9 cellular contexts compared by ENCODE assay signal in genomic region chr18:68735498-68736343, GRCh38. TPM values are rescaled to one million over a fixed set of nuclear protein-coding genes. Genes with fewer than 3 reads are reported as not detected.
DNase-seq lines count a peak whose midpoint lies in the region; ATAC-seq, FAIRE-seq and TF ChIP-seq lines count a peak whose summit lies in the region.
"Had no signal": no experiment of that assay in that cellular context is flagged by ENCODE, and none has a peak within 500 bp of the region (broad histone marks: within the 10 kb centered on the region; RNA-seq: fewer than 3 reads in every experiment).

No MANE protein-coding gene starts in this region.

- no peak for TF ChIP-seq EP300 in GM12878 (IDR thresholded peaks at IDR 0.05; ENCODE audit: borderline replicate concordance in 1 of 2, control insufficient read depth in 1 of 2, low read depth in 2 of 2, low read length in 2 of 2)

- no peak overlapping the region for H3K4me2 ChIP-seq in GM12878 (ENCODE audit: control insufficient read depth, insufficient read depth)

- H3K27me3 ChIP-seq in GM12878 (replicated peaks in 1 of 2; ENCODE audit: control insufficient read depth in 2 of 2, insufficient read depth in 2 of 2, low read length in 1 of 2) (no peaks in the 10 kb centered on the region), kidney epithelial cell (ENCODE audit: control insufficient read depth, insufficient read depth, low read length) (no peaks in the 10 kb centered on the region)

- POLR2A ChIA-PET in GM12878 (lab: Charles Lee), result no interaction called here

- no peaks in the 10 kb centered on the region for H4K20me1 ChIP-seq in GM12878 (ENCODE audit: control insufficient read depth, insufficient read depth)

- BruUV-seq in GM12878 (replicated peaks; lab: Mats Ljungman, UMichigan), result no TSS peak

- peak; percentile 75 to 81 (median 79) for TF ChIP-seq CTCF in GM12878 (IDR thresholded peaks at IDR 0.05 in 2 of 3, conservative IDR thresholded peaks at IDR 0.05 in 1 of 3; ENCODE audit: control insufficient read depth in 2 of 3, extremely low read depth in 1 of 3, insufficient read depth in 1 of 3, low read depth in 3 of 3, low read length in 3 of 3)
- TF ChIP-seq CTCF in kidney epithelial cell (IDR thresholded peaks at IDR 0.05; ENCODE audit: insufficient read depth, low read length, poor library complexity, severe bottlenecking), result peak; percentile 74

- CTCF ChIA-PET in GM12878 (lab: Yijun Ruan, JAX), result interaction anchor here (1.0 kb wide), 1 partner anchor 14 kb away, joined by 3 read pairs; no protein-coding TSS in a partner anchor

- TF ChIP-seq POLR2A in GM12878 (IDR thresholded peaks at IDR 0.05; ENCODE audit: low read depth, low read length), result no peak

- no peaks in the 10 kb centered on the region for H3K4me1 ChIP-seq in GM12878 (ENCODE audit: control insufficient read depth, insufficient read depth, low read length)

- ATAC-seq in GM19023 (IDR thresholded peaks at IDR 0.05; ENCODE audit: unreplicated experiment) (peak; percentile 88), HG03095 (IDR thresholded peaks at IDR 0.05; ENCODE audit: unreplicated experiment) (peak; percentile 87), GM12878 (peak; percentile 84)

- no peak overlapping the region; the same call in 1 of the 2 replicates for H2AFZ ChIP-seq in GM12878 (ENCODE audit: control insufficient read depth, low read depth, low read length)

- H3K9ac ChIP-seq in GM12878 (ENCODE audit: control insufficient read depth, insufficient read depth, low read length), result no peak overlapping the region

- H3K36me3 ChIP-seq in GM12878 (ENCODE audit: control insufficient read depth in 2 of 2, insufficient read depth in 2 of 2, low read length in 1 of 2) (no peaks in the 10 kb centered on the region), kidney epithelial cell (ENCODE audit: control insufficient read depth, insufficient read depth, low read length) (no peaks in the 10 kb centered on the region)

- WGBS in GM12878 (ENCODE audit: insufficient coverage, insufficient replicate concordance, low lambda C conversion rate, missing lambda C conversion rate), result 44% methylated on average over 3 of the region's 3 CpGs

- no peaks in the 10 kb centered on the region for H3K9me3 ChIP-seq in GM12878 (replicated peaks; ENCODE audit: control insufficient read depth, insufficient read depth, low read length)

- SMC1A ChIA-PET in GM12878 (lab: Charles Lee; ENCODE audit: uncharacterized antibody, unreplicated experiment), result no interaction called here

- RAD21 ChIA-PET in GM12878 (lab: Charles Lee; ENCODE audit: unreplicated experiment), result no interaction called here

- no peaks in the 10 kb centered on the region for H3K79me2 ChIP-seq in GM12878 (ENCODE audit: control insufficient read depth, insufficient read depth, low read length)

- in situ Hi-C loops in GM12878 (cut with MboI), result loop anchor here (25.0 kb wide), 1 partner anchor 1523 kb away; no protein-coding TSS in a partner anchor

- peak; percentile 85 for FAIRE-seq in GM12878 (lab: Jason Lieb, UNC)
- FAIRE-seq in urothelium cell line (lab: Jason Lieb, UNC), result no peak

- peak; percentile 72 for DNase-seq in COLO829 (ENCODE audit: low spot score)
- DNase-seq in NCI-H2196 (lab: John Stamatoyannopoulos, UW; ENCODE audit: unreplicated experiment), result peak; percentile 53
- no peak for DNase-seq in GM12878 (ENCODE audit: low read depth, low spot score)
- no peak for DNase-seq in kidney epithelial cell (ENCODE audit: low read depth)
- DNase-seq in urothelium cell line (ENCODE audit: low spot score), result peak; percentile 22
- no peak for DNase-seq in activated gamma-delta T cell treated with Interleukin-2 at 50 U/mL for 16 hours
- DNase-seq: T-cell had no signal

- H3K4me3 ChIP-seq in GM12878 (no peak overlapping the region), kidney epithelial cell (ENCODE audit: low read depth, low read length) (no peak overlapping the region)

- no peak overlapping the region for H3K27ac ChIP-seq in GM12878 (ENCODE audit: control insufficient read depth, insufficient read depth)

- TF ChIP-seq RAD21 in GM12878 (IDR thresholded peaks at IDR 0.05; ENCODE audit: insufficient read depth, low read depth, low read length), result peak; percentile 97

- intact Hi-C loops in GM12878 (cut with micrococcal nuclease; ENCODE audit: unreplicated experiment), result loop anchor here (1.0 to 5.0 kb wide), 2 partner anchors 73 to 1518 kb away; no protein-coding TSS in a partner anchor

TF ChIP-seq in GM12878, 131 proteins besides CTCF, POLR2A, EP300 and RAD21:
- peak; percentile 71; the same call in 1 of the 2 replicates for TF ChIP-seq SMC3 (IDR thresholded peaks at IDR 0.05; ENCODE audit: borderline replicate concordance, low read length)
- TF ChIP-seq PML (IDR thresholded peaks at IDR 0.05; ENCODE audit: low read length), result no peak
- TF ChIP-seq IRF4 (IDR thresholded peaks at IDR 0.05; ENCODE audit: low read depth, low read length), result no peak
TF ChIP-seq in GM12878: peak in this region for 1.

RNA-seq across cellular contexts. Expression of gene TMX3, which starts 20.8 kb away (rescaled TPM):
- total RNA-seq in GM12878 (2013; cell fraction: nucleolus; rRNA removed), result 280 and 297 TPM in 2 replicates
- 29.6 and 39.2 TPM in 2 replicates for total RNA-seq in GM12878 (2014; rRNA removed)
- 34.9 and 39.7 TPM in 2 replicates for total RNA-seq in GM12878 (2014; rRNA removed; fragmentation: Illumina TruSeq; extraction: Trizol)
- 37.0 and 38.3 TPM in 2 replicates for total RNA-seq in GM12878 (2021)
- 12.7 TPM for polyA plus RNA-seq in GM12878 (2011; ENCODE audit: low read depth)
- polyA plus RNA-seq in GM12878 (2011; rRNA removed), result 85.6 and 129 TPM in 2 replicates
- polyA plus RNA-seq in GM12878 (2011; cell fraction: cytosol; rRNA removed), result 22.7 and 23.3 TPM in 2 replicates
- 136 and 166 TPM in 2 replicates for polyA plus RNA-seq in GM12878 (2011; cell fraction: nucleus; rRNA removed)
- polyA plus RNA-seq in GM12878 (2012), result 16.7 and 22.0 TPM in 2 replicates
- polyA plus RNA-seq in GM12878 (2014; fragmentation: Illumina TruSeq; extraction: Trizol), result 38.8 and 44.7 TPM in 2 replicates
- polyA plus RNA-seq in GM12878 (2014; fragmentation: Nextera tagmentation; extraction: Ambion mirVana), result 10 to 100 TPM; 14.2 to 16.4 TPM
- polyA plus RNA-seq in GM12878 (2014; rRNA removed), result 29.8 and 31.8 TPM in 2 replicates
- 10 to 100 TPM; 27.1 to 27.9 TPM for polyA plus RNA-seq in GM12878 (2016; fragmentation: Nextera tagmentation; extraction: Ambion mirVana)
- polyA minus RNA-seq in GM12878 (2011; rRNA and poly(A)+ RNA removed), result 42.7 and 64.7 TPM in 2 replicates
- 25.6 and 29.5 TPM in 2 replicates for polyA minus RNA-seq in GM12878 (2011; cell fraction: cytosol; rRNA and poly(A)+ RNA removed)
- polyA minus RNA-seq in GM12878 (2011; cell fraction: nucleus; rRNA and poly(A)+ RNA removed), result 83.5 and 128 TPM in 2 replicates
- 47.5 and 66.8 TPM in 2 replicates for total RNA-seq in kidney epithelial cell

Comparison
In these comparisons a context has a peak if more than half of its experiments do, and no peak if none do; other contexts are left out.
1. DNase-seq: peak in COLO829 (single experiment), NCI-H2196 (single experiment) and urothelium cell line (single experiment); none in GM12878 (single experiment), kidney epithelial cell (single experiment) and activated gamma-delta T cell treated with Interleukin-2 at 50 U/mL for 16 hours (single experiment).
2. Peak in every context shown above with its lines, with median percentiles within 50 percentile points of each other: ATAC-seq.